In genomic region chr16:67959520-67959919, GRCh38 we compare ENCODE assay signal across 1 cellular context.
TF ChIP-seq lines count a peak whose summit lies in the region.

No MANE protein-coding gene starts in this region.

TF ChIP-seq in K562, 482 proteins besides CTCF, POLR2A, EP300 and RAD21 (continued from another document and continues in another):
- TF ChIP-seq ZHX1 (conservative IDR thresholded peaks at IDR 0.05; ENCODE audit: low read length) (no peak), REST (CRISPR knock-in tag; IDR thresholded peaks at IDR 0.05; ENCODE audit: low read depth) (no peak), COPS2 (conservative IDR thresholded peaks at IDR 0.05) (no peak), FOXM1 (IDR thresholded peaks at IDR 0.05; ENCODE audit: low read depth) (no peak), FOXM1 (CRISPR knock-in tag; IDR thresholded peaks at IDR 0.05; ENCODE audit: low read depth) (no peak), NFE2 (IDR thresholded peaks at IDR 0.05; ENCODE audit: low read depth) (0 out of 2 replicates have a peak, but pooled peaks have one; percentile 21), POU5F1 (IDR thresholded peaks at IDR 0.05; ENCODE audit: borderline replicate concordance, low read depth, low read length, partially characterized antibody) (no peak), TEAD1 (CRISPR knock-in tag; IDR thresholded peaks at IDR 0.05) (no peak), RERE (CRISPR knock-in tag; IDR thresholded peaks at IDR 0.05; ENCODE audit: borderline replicate concordance) (no peak), CCAR2 (IDR thresholded peaks at IDR 0.05; ENCODE audit: low read depth, low read length) (no peak), VEZF1 (CRISPR knock-in tag; IDR thresholded peaks at IDR 0.05) (peak; percentile 36; the same call in 1 of the 2 replicates), CREM (IDR thresholded peaks at IDR 0.05; ENCODE audit: low read depth) (no peak), LCOR (CRISPR knock-in tag; IDR thresholded peaks at IDR 0.05) (no peak), GABPA (tag; conservative IDR thresholded peaks at IDR 0.05; ENCODE audit: low read depth) (peak; percentile 41; the same call in 1 of the 2 replicates), MEF2D (tag; conservative IDR thresholded peaks at IDR 0.05; ENCODE audit: low read depth) (no peak), BCLAF1 (IDR thresholded peaks at IDR 0.05; ENCODE audit: borderline replicate concordance in 1 of 2, control insufficient read depth in 1 of 2, low read depth in 2 of 2, low read length in 1 of 2) (no peak), ZNF408 (CRISPR knock-in tag; IDR thresholded peaks at IDR 0.05; ENCODE audit: low read depth) (no peak), FOXK1 (CRISPR knock-in tag; IDR thresholded peaks at IDR 0.05; ENCODE audit: borderline replicate concordance) (no peak), SMAD1 (IDR thresholded peaks at IDR 0.05; ENCODE audit: low read depth, low read length, partially characterized antibody) (no peak), ZNF586 (CRISPR knock-in tag; conservative IDR thresholded peaks at IDR 0.05) (no peak), ZC3H11A (IDR thresholded peaks at IDR 0.05; ENCODE audit: low read depth, low read length) (no peak), E2F6 (IDR thresholded peaks at IDR 0.05; ENCODE audit: borderline replicate concordance in 1 of 2, extremely low read depth in 1 of 2, insufficient read depth in 1 of 2, insufficient read length in 1 of 2, low read depth in 1 of 2, low read length in 1 of 2, poor library complexity in 1 of 2, severe bottlenecking in 1 of 2) (no peak), RBFOX2 (IDR thresholded peaks at IDR 0.05; ENCODE audit: low read depth, low read length) (peak; percentile 47), DPF2 (IDR thresholded peaks at IDR 0.05) (0 out of 2 replicates have a peak, but pooled peaks have one; percentile 12), SOX6 (IDR thresholded peaks at IDR 0.05) (no peak), NBN (IDR thresholded peaks at IDR 0.05; ENCODE audit: low read depth) (no peak), CEBPG (CRISPR knock-in tag; IDR thresholded peaks at IDR 0.05) (no peak), CEBPG (tag; conservative IDR thresholded peaks at IDR 0.05 in 1 of 2, IDR thresholded peaks at IDR 0.05 in 1 of 2) (no peak), TSHZ1 (CRISPR knock-in tag; IDR thresholded peaks at IDR 0.05) (no peak), ZBED1 (IDR thresholded peaks at IDR 0.05) (no peak), ELF2 (CRISPR knock-in tag; IDR thresholded peaks at IDR 0.05) (no peak), ETV5 (CRISPR knock-in tag; IDR thresholded peaks at IDR 0.05; ENCODE audit: low read depth) (peak; percentile 62; the same call in 1 of the 2 replicates), JUND (IDR thresholded peaks at IDR 0.05; ENCODE audit: borderline replicate concordance, low read depth, low read length) (peak; percentile 78), JUND (tag; IDR thresholded peaks at IDR 0.05; ENCODE audit: borderline replicate concordance, low read depth, low read length) (no peak; the same call in 2 of the 3 replicates), HES1 (IDR thresholded peaks at IDR 0.05; ENCODE audit: low read depth) (no peak), PRMT5 (CRISPR knock-in tag; IDR thresholded peaks at IDR 0.05) (no peak), RCOR1 (IDR thresholded peaks at IDR 0.05; ENCODE audit: borderline replicate concordance in 1 of 2, low read depth in 2 of 2, low read length in 2 of 2) (peak in 1 of 2 experiments; percentile 38; a peak in 1 of 4 replicates), TRIM24 (IDR thresholded peaks at IDR 0.05) (no peak), ZKSCAN8 (CRISPR knock-in tag; IDR thresholded peaks at IDR 0.05) (no peak), U2AF2 (optimal IDR thresholded peaks at IDR 0.05; ENCODE audit: low read depth, low read length) (no peak)
